In genomic region chr19:55407625-55408319, GRCh38 we compare ENCODE assay signal across 8 cellular contexts. TPM values are rescaled to one million over a fixed set of nuclear protein-coding genes. Genes with fewer than 3 reads are reported as not detected.
DNase-seq lines count a peak whose midpoint lies in the region; ATAC-seq and TF ChIP-seq lines count a peak whose summit lies in the region.

Gene UBE2S, minus strand, starts transcription at chr19:55407788. Its CDS starts 199 bp downstream, at chr19:55407589.

- H4K20me1 ChIP-seq in OCI-LY1 (ENCODE audit: insufficient read depth, low read length) = no peaks in the 10 kb centered on the region

- peak within 1 kb of the TSS; percentile 96 for H3K27ac ChIP-seq in HUES64 (ENCODE audit: low read depth, low read length)
- peak within 1 kb of the TSS; percentile 96 for H3K27ac ChIP-seq in OCI-LY1 (ENCODE audit: low read depth, low read length, poor library complexity, severe bottlenecking)

- H3K36me3 Mint-ChIP-seq in Calu3 (ENCODE audit: insufficient read depth, unreplicated experiment) (peaks cover 63% of the 10 kb centered on the region), mesothelial cell of epicardium (peaks cover 19% of the 10 kb centered on the region)

- H3K27ac Mint-ChIP-seq in Calu3 (ENCODE audit: unreplicated experiment) (peak within 1 kb of the TSS; percentile 96), mesothelial cell of epicardium (peak within 1 kb of the TSS; percentile 97)

- H3K36me3 ChIP-seq in HUES64 (ENCODE audit: insufficient read depth, low read length) (peaks cover 36% of the 10 kb centered on the region), OCI-LY1 (ENCODE audit: insufficient read depth, low read length) (peaks cover 46% of the 10 kb centered on the region)

- H3K9me3 Mint-ChIP-seq in Calu3 (ENCODE audit: low read depth, unreplicated experiment) (peaks cover 2% of the 10 kb centered on the region), mesothelial cell of epicardium (peaks cover 9% of the 10 kb centered on the region)

- H3K4me1 ChIP-seq in HUES64 (ENCODE audit: insufficient read depth, low read length) (peaks cover 12% of the 10 kb centered on the region), OCI-LY1 (ENCODE audit: insufficient read depth, low read length, severe bottlenecking) (peaks cover 26% of the 10 kb centered on the region)

- BruUV-seq in Calu3 (replicated peaks; lab: Mats Ljungman, UMichigan) = no TSS peak

- H3K9ac ChIP-seq in HUES64 (ENCODE audit: low read depth, low read length) (peak within 1 kb of the TSS; percentile 86), OCI-LY1 (ENCODE audit: low read length) (peak within 1 kb of the TSS; percentile 99)

- peak within 1 kb of the TSS; percentile 93 for H3K4me2 ChIP-seq in OCI-LY1 (ENCODE audit: low read length)

- H3K27me3 ChIP-seq in HUES64 (ENCODE audit: insufficient read depth, low read length) = peaks cover 6% of the 10 kb centered on the region; the same call in 1 of the 2 replicates
- no peaks in the 10 kb centered on the region for H3K27me3 ChIP-seq in OCI-LY1 (ENCODE audit: insufficient read depth, low read length)

- DNase-seq in Calu3 = peak; percentile 98
- peak; percentile 94 for DNase-seq in activated CD8-positive, alpha-beta memory T cell treated with anti-CD3 and anti-CD28 coated beads, Interleukin-2, amount 50 U/mL, for 4 hours
- peak; percentile 97 to 98 for DNase-seq in mesothelial cell of epicardium (ENCODE audit: low spot score in 2 of 2, unreplicated experiment in 2 of 2)
- peak; percentile 96 for DNase-seq in stimulated activated CD8-positive, alpha-beta memory T cell treated with anti-CD3 and anti-CD28 coated beads, Interleukin-15, amount 100 ng/mL, for 48 hours (ENCODE audit: low read depth in 2 of 2)

- peaks cover 24% of the 10 kb centered on the region for H3K27me3 Mint-ChIP-seq in Calu3 (ENCODE audit: unreplicated experiment)
- peaks cover 11% of the 10 kb centered on the region for H3K27me3 Mint-ChIP-seq in mesothelial cell of epicardium (ENCODE audit: low read depth)

- peak; percentile 85 for ATAC-seq in GM21447 (IDR thresholded peaks at IDR 0.05; ENCODE audit: unreplicated experiment)

- under 1% methylated on average over 87 of the region's 87 CpGs for WGBS in HUES64

- peaks cover 19% of the 10 kb centered on the region for H3K79me2 ChIP-seq in OCI-LY1 (ENCODE audit: insufficient read depth, low read length)

- no peaks in the 10 kb centered on the region for H3K9me2 ChIP-seq in OCI-LY1 (ENCODE audit: low read depth, low read length)

- no peak for TF ChIP-seq CTCF in Calu3 (IDR thresholded peaks at IDR 0.05; ENCODE audit: unreplicated experiment)
- TF ChIP-seq CTCF in OCI-LY1 (IDR thresholded peaks at IDR 0.05; ENCODE audit: low read length) = no peak
- no peak for TF ChIP-seq CTCF in mesothelial cell of epicardium (IDR thresholded peaks at IDR 0.05; ENCODE audit: unreplicated experiment)

- no peaks in the 10 kb centered on the region for H3F3A ChIP-seq in OCI-LY1 (ENCODE audit: insufficient read depth, low read length)

- H3K9me3 ChIP-seq in HUES64 (ENCODE audit: insufficient read depth, low read depth, low read length) (0 out of 2 replicates have a peak, but pooled peaks cover 2% of the 10 kb centered on the region), OCI-LY1 (ENCODE audit: low read length) (no peaks in the 10 kb centered on the region)

- H3K4me1 Mint-ChIP-seq in Calu3 (ENCODE audit: low read depth, unreplicated experiment) = peaks cover 17% of the 10 kb centered on the region
- H3K4me1 Mint-ChIP-seq in mesothelial cell of epicardium = peaks cover 20% of the 10 kb centered on the region

- CTCF ChIA-PET in Calu3 (lab: Charles Lee) = interaction anchor here (0.7 to 1.4 kb wide), 2 partner anchors 21 to 247 kb away, joined by 3 read pairs; no protein-coding TSS in a partner anchor

- H3K4me3 ChIP-seq in HUES64 (ENCODE audit: low read length) (peak within 1 kb of the TSS; percentile 94), OCI-LY1 (ENCODE audit: low read depth, low read length, poor library complexity, severe bottlenecking) (peak within 1 kb of the TSS; percentile 97)

- no peak within 1 kb of the TSS for H2AFZ ChIP-seq in OCI-LY1 (ENCODE audit: low read length)

- in situ Hi-C loops in endometrial microvascular endothelial cells (cut with HindIII; ENCODE audit: inconsistent ontology term, low pct_unique_long_range_greater_than_20kb, low sequenced_read_pairs) = no loop called here

- intact Hi-C loops in Calu3 (cut with micrococcal nuclease; ENCODE audit: unreplicated experiment) = no loop called here

- H3K4me3 Mint-ChIP-seq in Calu3 (ENCODE audit: low read depth, unreplicated experiment) (peak within 1 kb of the TSS; percentile 78), mesothelial cell of epicardium (peak within 1 kb of the TSS; percentile 88)

RNA-seq across cellular contexts. Expression of gene UBE2S, which starts in this region (rescaled TPM):
- total RNA-seq in Calu3 (2022) = 239 and 287 TPM in 2 replicates
- 234 TPM for polyA plus RNA-seq in HUES64 (2013, experiment 1 of 2)
- polyA plus RNA-seq in HUES64 (2013, experiment 2 of 2) = 243 TPM
- total RNA-seq in endometrial microvascular endothelial cells (ENCODE audit: inconsistent ontology term) = 101 TPM
- total RNA-seq in mesothelial cell of epicardium = 65.3 to 77.0 TPM (median 73.2 TPM) in 3 replicates

Comparison
In these comparisons a context has a peak if more than half of its experiments do, and no peak if none do; other contexts are left out.
1. Peak in every context shown above with its lines: DNase-seq, ATAC-seq, H3K4me3 ChIP-seq and H3K27ac ChIP-seq.